Comparison of ENCODE assay signal across 21 cellular contexts in the genomic region with DNA sequence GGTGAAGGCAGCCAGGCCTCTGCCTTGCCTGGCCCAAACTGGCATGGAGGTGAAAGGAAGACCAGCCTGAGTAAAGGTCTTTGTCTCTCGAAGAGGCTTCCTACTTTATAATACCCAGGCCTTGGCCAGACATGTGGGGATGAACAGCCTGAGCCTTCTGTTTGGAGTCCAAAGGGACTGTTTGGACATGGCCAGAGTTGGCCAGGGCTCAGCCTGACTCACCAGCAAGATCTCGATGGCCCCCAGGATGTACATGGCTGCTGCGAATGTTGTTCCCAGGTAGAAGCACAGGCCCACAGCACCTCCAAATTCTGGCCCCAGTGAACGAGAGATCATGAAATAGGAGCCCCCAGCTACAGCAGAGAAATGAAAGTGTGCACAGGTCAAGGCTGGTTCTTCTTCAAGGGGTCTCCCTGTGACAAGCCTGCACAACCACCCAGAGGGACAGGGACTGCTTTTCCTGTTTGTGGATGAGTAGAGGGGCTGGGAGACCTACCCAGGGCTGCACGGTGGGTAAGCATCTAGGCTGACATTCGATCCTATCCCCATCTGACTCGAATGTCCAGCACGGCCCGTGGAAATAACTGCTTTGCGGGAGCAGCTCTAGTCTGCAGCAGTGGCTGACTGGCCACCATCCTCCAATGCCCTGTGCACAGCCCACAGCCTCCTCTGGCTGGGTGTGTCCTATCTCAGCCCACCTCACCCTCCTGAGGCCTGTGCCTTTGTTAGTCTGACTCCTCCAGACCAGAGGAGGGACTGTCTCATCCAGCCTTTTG. TPM values are rescaled to one million over a fixed set of nuclear protein-coding genes. Genes with fewer than 3 reads are reported as not detected.
A peak's percentile ranks its signal among the peaks of the same experiment; 100 is the strongest.
DNase-seq lines count a peak whose midpoint lies in the region; ATAC-seq and TF ChIP-seq lines count a peak whose summit lies in the region.
"Had no signal": no experiment of that assay in that cellular context is flagged by ENCODE, and none has a peak within 500 bp of the region (broad histone marks: within the 10 kb centered on the region; RNA-seq: fewer than 3 reads in every experiment).

No MANE protein-coding gene starts in this region.

- peak overlapping the region; percentile 13 for H3K9ac ChIP-seq in mesenchymal stem cell (ENCODE audit: low read length)

- peak overlapping the region in 1 of 2 experiments; percentile 35 for H3K4ac ChIP-seq in mesenchymal stem cell (ENCODE audit: low read depth in 1 of 2, low read length in 2 of 2)

- no peak overlapping the region for H2BK12ac ChIP-seq in mesenchymal stem cell (ENCODE audit: low read length in 2 of 2)

- H3K27me3 Mint-ChIP-seq in activated CD8-positive, alpha-beta T cell treated with anti-CD3 and anti-CD28 coated beads, Interleukin-2, amount 10 ng/mL, durations not matched to agents 7 days and 5 days (ENCODE audit: low read depth) = no peaks in the 10 kb centered on the region
- no peaks in the 10 kb centered on the region for H3K27me3 Mint-ChIP-seq in activated CD8-positive, alpha-beta T cell treated with anti-CD3 and anti-CD28 coated beads for 36 hours
- no peaks in the 10 kb centered on the region for H3K27me3 Mint-ChIP-seq in chondrocyte (ENCODE audit: low read depth)
- H3K27me3 Mint-ChIP-seq: CD8-positive, alpha-beta memory T cell had no signal

- H3K4me2 ChIP-seq in mesenchymal stem cell (ENCODE audit: low read length, poor library complexity, severe bottlenecking) = no peak overlapping the region

- peaks cover 30% of the 10 kb centered on the region for H3K36me3 Mint-ChIP-seq in activated CD8-positive, alpha-beta T cell treated with anti-CD3 and anti-CD28 coated beads, Interleukin-2, amount 10 ng/mL, durations not matched to agents 7 days and 5 days (ENCODE audit: low read depth)
- peaks cover 26% of the 10 kb centered on the region for H3K36me3 Mint-ChIP-seq in activated CD8-positive, alpha-beta T cell treated with anti-CD3 and anti-CD28 coated beads for 36 hours (ENCODE audit: low read depth)
- H3K36me3 Mint-ChIP-seq in chondrocyte (ENCODE audit: low read depth) = peaks cover 29% of the 10 kb centered on the region
- peaks cover 17% of the 10 kb centered on the region for H3K36me3 Mint-ChIP-seq in stimulated activated effector memory CD8-positive, alpha-beta T cell treated with anti-CD3 and anti-CD28 coated beads, Interleukin-12 subunit alpha, Interleukin-12 subunit beta, amount 100 ng/mL, for 72 hours

- no peak overlapping the region for H3K14ac ChIP-seq in mesenchymal stem cell (ENCODE audit: low read length in 2 of 2)

- no peak overlapping the region for H2AK5ac ChIP-seq in mesenchymal stem cell (ENCODE audit: low read length, severe bottlenecking)

- CTCF ChIA-PET in activated CD8-positive, alpha-beta T cell treated with anti-CD3 and anti-CD28 coated beads, Interleukin-2, amount 10 ng/mL, durations not matched to agents 7 days and 5 days (lab: Charles Lee) = no interaction called here
- CTCF ChIA-PET in activated CD8-positive, alpha-beta T cell treated with anti-CD3 and anti-CD28 coated beads for 36 hours (lab: Charles Lee) = no interaction called here

- H3K4me1 Mint-ChIP-seq in activated CD8-positive, alpha-beta T cell treated with anti-CD3 and anti-CD28 coated beads, Interleukin-2, amount 10 ng/mL, durations not matched to agents 7 days and 5 days (ENCODE audit: low read depth) = no peaks in the 10 kb centered on the region
- no peaks in the 10 kb centered on the region for H3K4me1 Mint-ChIP-seq in activated CD8-positive, alpha-beta T cell treated with anti-CD3 and anti-CD28 coated beads for 36 hours (ENCODE audit: low read depth)
- peaks cover 5% of the 10 kb centered on the region for H3K4me1 Mint-ChIP-seq in chondrocyte (ENCODE audit: low read depth)
- no peaks in the 10 kb centered on the region for H3K4me1 Mint-ChIP-seq in stimulated activated effector memory CD8-positive, alpha-beta T cell treated with anti-CD3 and anti-CD28 coated beads, Interleukin-12 subunit alpha, Interleukin-12 subunit beta, amount 100 ng/mL, for 72 hours

- H2AFZ ChIP-seq in mesenchymal stem cell (ENCODE audit: low read depth, low read length) = no peak overlapping the region

- WGBS in mesenchymal stem cell = 97% methylated on average over 10 of the region's 10 CpGs

- POLR2A ChIA-PET in activated CD8-positive, alpha-beta T cell treated with anti-CD3 and anti-CD28 coated beads, Interleukin-2, amount 10 ng/mL, durations not matched to agents 7 days and 5 days (lab: Charles Lee) = no interaction called here
- POLR2A ChIA-PET in activated CD8-positive, alpha-beta T cell treated with anti-CD3 and anti-CD28 coated beads for 36 hours (lab: Charles Lee) = interaction anchor here (1.0 kb wide), 1 partner anchor 19 kb away, joined by 6 read pairs; no protein-coding TSS in a partner anchor

- H3K4me3 Mint-ChIP-seq in activated CD8-positive, alpha-beta T cell treated with anti-CD3 and anti-CD28 coated beads, Interleukin-2, amount 10 ng/mL, durations not matched to agents 7 days and 5 days = no peak overlapping the region
- H3K4me3 Mint-ChIP-seq in activated CD8-positive, alpha-beta T cell treated with anti-CD3 and anti-CD28 coated beads for 36 hours = no peak overlapping the region
- H3K4me3 Mint-ChIP-seq in chondrocyte (ENCODE audit: unreplicated experiment) = no peak overlapping the region
- no peak overlapping the region for H3K4me3 Mint-ChIP-seq in stimulated activated effector memory CD8-positive, alpha-beta T cell treated with anti-CD3 and anti-CD28 coated beads, Interleukin-12 subunit alpha, Interleukin-12 subunit beta, amount 100 ng/mL, for 72 hours
- H3K4me3 Mint-ChIP-seq: CD8-positive, alpha-beta memory T cell had no signal

- H2BK120ac ChIP-seq in mesenchymal stem cell (ENCODE audit: low read depth, low read length) = no peak overlapping the region

- peaks cover 3% of the 10 kb centered on the region for H3K4me1 ChIP-seq in mesenchymal stem cell (ENCODE audit: control insufficient read depth, insufficient read depth, low read depth, low read length)

- no peak for DNase-seq in activated CD8-positive, alpha-beta T cell treated with anti-CD3 and anti-CD28 coated beads, Interleukin-2, amount 10 ng/mL, durations not matched to agents 7 days and 5 days
- DNase-seq in activated CD8-positive, alpha-beta T cell treated with anti-CD3 and anti-CD28 coated beads for 36 hours = no peak
- no peak for DNase-seq in chondrocyte (ENCODE audit: low spot score)
- no peak for DNase-seq in mesenchymal stem cell
- no peak for DNase-seq in stimulated activated effector memory CD8-positive, alpha-beta T cell treated with anti-CD3 and anti-CD28 coated beads, Interleukin-12 subunit alpha, Interleukin-12 subunit beta, amount 100 ng/mL, for 72 hours (ENCODE audit: low spot score in 2 of 2)
- DNase-seq in NCI-H1930 (lab: John Stamatoyannopoulos, UW) = no peak
- no peak for DNase-seq in stimulated activated CD4-positive, alpha-beta T cell treated with anti-CD3 and anti-CD28 coated beads, Interleukin-4, amount 100 ng/mL, for 1 hour
- no peak for DNase-seq in dedifferentiated amniotic fluid mesenchymal stem cell (ENCODE audit: extremely low spot score)
- DNase-seq: Calu3; CD8-positive, alpha-beta memory T cell; Karpas-422; MV-4-11; NCI-H1105 treated with DMSO at 0.1 percent for 48 hours; NCI-H510A; NK-92 treated with Interleukin-12 subunit alpha and Interleukin-12 subunit beta, amount 100 ng/mL, for 24 hours had no signal

- ATAC-seq in activated CD8-positive, alpha-beta T cell treated with anti-CD3 and anti-CD28 coated beads, Interleukin-2, amount 10 ng/mL, durations not matched to agents 7 days and 5 days = no peak
- ATAC-seq in activated CD8-positive, alpha-beta T cell treated with anti-CD3 and anti-CD28 coated beads for 36 hours = no peak
- ATAC-seq in stimulated activated effector memory CD8-positive, alpha-beta T cell treated with anti-CD3 and anti-CD28 coated beads, Interleukin-12 subunit alpha, Interleukin-12 subunit beta, amount 100 ng/mL, for 72 hours = peak; percentile 5

- H4K8ac ChIP-seq in mesenchymal stem cell (ENCODE audit: low read length) = no peak overlapping the region

- no peak overlapping the region for H2BK15ac ChIP-seq in mesenchymal stem cell (ENCODE audit: low read depth, poor library complexity, severe bottlenecking)

- H3K27ac ChIP-seq in mesenchymal stem cell (ENCODE audit: low read length, poor library complexity, severe bottlenecking) = no peak overlapping the region
- H3K27ac ChIP-seq: C4-2B, SJSA1 had no signal

- H3K4me3 ChIP-seq in mesenchymal stem cell (ENCODE audit: insufficient read depth in 1 of 2, low read depth in 1 of 2, low read length in 2 of 2) = no peak overlapping the region
- H3K4me3 ChIP-seq: SJSA1 had no signal

- no peak for TF ChIP-seq CTCF in activated CD8-positive, alpha-beta T cell treated with anti-CD3 and anti-CD28 coated beads for 36 hours (IDR thresholded peaks at IDR 0.05)
- TF ChIP-seq CTCF in chondrocyte (IDR thresholded peaks at IDR 0.05) = no peak

- H3K27me3 ChIP-seq in mesenchymal stem cell (ENCODE audit: control insufficient read depth in 1 of 2, insufficient read depth in 1 of 2, low read length in 2 of 2) = no peaks in the 10 kb centered on the region
- H3K27me3 ChIP-seq: SJSA1 had no signal

- H2BK5ac ChIP-seq in mesenchymal stem cell (ENCODE audit: low read depth, low read length, poor library complexity, severe bottlenecking) = no peak overlapping the region

- no peak overlapping the region for H4K91ac ChIP-seq in mesenchymal stem cell (ENCODE audit: low read length)

- H3K9me3 Mint-ChIP-seq in activated CD8-positive, alpha-beta T cell treated with anti-CD3 and anti-CD28 coated beads, Interleukin-2, amount 10 ng/mL, durations not matched to agents 7 days and 5 days (ENCODE audit: insufficient read depth) = no peaks in the 10 kb centered on the region
- no peaks in the 10 kb centered on the region for H3K9me3 Mint-ChIP-seq in activated CD8-positive, alpha-beta T cell treated with anti-CD3 and anti-CD28 coated beads for 36 hours
- H3K9me3 Mint-ChIP-seq in chondrocyte (ENCODE audit: low read depth) = no peaks in the 10 kb centered on the region
- no peaks in the 10 kb centered on the region for H3K9me3 Mint-ChIP-seq in stimulated activated effector memory CD8-positive, alpha-beta T cell treated with anti-CD3 and anti-CD28 coated beads, Interleukin-12 subunit alpha, Interleukin-12 subunit beta, amount 100 ng/mL, for 72 hours
- H3K9me3 Mint-ChIP-seq: CD8-positive, alpha-beta memory T cell had no signal

- H3K23ac ChIP-seq in mesenchymal stem cell (ENCODE audit: low read length in 2 of 2) = no peak overlapping the region

- peaks cover 79 to 84% of the 10 kb centered on the region in 2 experiments for H3K36me3 ChIP-seq in mesenchymal stem cell (ENCODE audit: control insufficient read depth in 1 of 2, insufficient read depth in 2 of 2, low read depth in 1 of 2, low read length in 2 of 2)

- H3K9me3 ChIP-seq in mesenchymal stem cell (ENCODE audit: control insufficient read depth, low read length) = no peaks in the 10 kb centered on the region
- H3K9me3 ChIP-seq: SJSA1 had no signal

- intact Hi-C loops in activated CD8-positive, alpha-beta T cell treated with anti-CD3 and anti-CD28 coated beads for 36 hours (cut with micrococcal nuclease) = no loop called here

- peak overlapping the region; percentile 15 for H3K27ac Mint-ChIP-seq in activated CD8-positive, alpha-beta T cell treated with anti-CD3 and anti-CD28 coated beads, Interleukin-2, amount 10 ng/mL, durations not matched to agents 7 days and 5 days
- no peak overlapping the region for H3K27ac Mint-ChIP-seq in activated CD8-positive, alpha-beta T cell treated with anti-CD3 and anti-CD28 coated beads for 36 hours
- H3K27ac Mint-ChIP-seq in chondrocyte (ENCODE audit: unreplicated experiment) = peak overlapping the region; percentile 32
- peak overlapping the region; percentile 54 for H3K27ac Mint-ChIP-seq in stimulated activated effector memory CD8-positive, alpha-beta T cell treated with anti-CD3 and anti-CD28 coated beads, Interleukin-12 subunit alpha, Interleukin-12 subunit beta, amount 100 ng/mL, for 72 hours

- peaks cover 52% of the 10 kb centered on the region for H3K79me1 ChIP-seq in mesenchymal stem cell (replicated peaks; ENCODE audit: low read length, poor library complexity, severe bottlenecking)

- no peak overlapping the region for H3K18ac ChIP-seq in mesenchymal stem cell (ENCODE audit: low read depth in 1 of 2, low read length in 2 of 2)

RNA-seq across cellular contexts. Expression of a gene that starts 10.7 kb away (rescaled TPM):
- total RNA-seq in activated CD8-positive, alpha-beta T cell treated with anti-CD3 and anti-CD28 coated beads, Interleukin-2, amount 10 ng/mL, durations not matched to agents 7 days and 5 days = 10 to 100 TPM; 22.4 to 23.1 TPM
- 10 to 100 TPM; 10.6 to 14.3 TPM for total RNA-seq in activated CD8-positive, alpha-beta T cell treated with anti-CD3 and anti-CD28 coated beads for 36 hours
- 35.8 to 43.1 TPM (median 38.2 TPM) in 3 replicates for total RNA-seq in chondrocyte
- polyA plus RNA-seq in mesenchymal stem cell (2013, experiment 1 of 2) = 11.5 TPM
- 10.8 TPM for polyA plus RNA-seq in mesenchymal stem cell (2013, experiment 2 of 2)

RNA-seq across cellular contexts. Expression of a gene that starts 13.8 kb away (rescaled TPM):
- total RNA-seq in activated CD8-positive, alpha-beta T cell treated with anti-CD3 and anti-CD28 coated beads, Interleukin-2, amount 10 ng/mL, durations not matched to agents 7 days and 5 days = 10 to 100 TPM; 42.5 TPM
- total RNA-seq in activated CD8-positive, alpha-beta T cell treated with anti-CD3 and anti-CD28 coated beads for 36 hours = 10 to 100 TPM; 32.5 to 38.0 TPM
- 117 to 138 TPM (median 132 TPM) in 3 replicates for total RNA-seq in chondrocyte
- 43.9 TPM for polyA plus RNA-seq in mesenchymal stem cell (2013, experiment 1 of 2)
- 45.1 TPM for polyA plus RNA-seq in mesenchymal stem cell (2013, experiment 2 of 2)

RNA-seq across cellular contexts. Expression of a gene that starts 18.0 kb away (rescaled TPM):
- 100 to 1,000 TPM; 257 to 275 TPM for total RNA-seq in activated CD8-positive, alpha-beta T cell treated with anti-CD3 and anti-CD28 coated beads, Interleukin-2, amount 10 ng/mL, durations not matched to agents 7 days and 5 days
- 100 to 1,000 TPM; 205 to 206 TPM for total RNA-seq in activated CD8-positive, alpha-beta T cell treated with anti-CD3 and anti-CD28 coated beads for 36 hours
- 30.1 to 43.2 TPM (median 33.9 TPM) in 3 replicates for total RNA-seq in chondrocyte
- 102 TPM for polyA plus RNA-seq in mesenchymal stem cell (2013, experiment 1 of 2)
- 104 TPM for polyA plus RNA-seq in mesenchymal stem cell (2013, experiment 2 of 2)

RNA-seq across cellular contexts. Expression of a gene that starts 22.9 kb away (rescaled TPM):
- 1 to 10 TPM; 5.5 TPM for total RNA-seq in activated CD8-positive, alpha-beta T cell treated with anti-CD3 and anti-CD28 coated beads, Interleukin-2, amount 10 ng/mL, durations not matched to agents 7 days and 5 days
- 1 to 10 TPM; 3.8 to 3.9 TPM for total RNA-seq in activated CD8-positive, alpha-beta T cell treated with anti-CD3 and anti-CD28 coated beads for 36 hours
- total RNA-seq in chondrocyte = not detected in 3 replicates
- polyA plus RNA-seq in mesenchymal stem cell (2013, experiment 1 of 2) = 0.43 TPM
- polyA plus RNA-seq in mesenchymal stem cell (2013, experiment 2 of 2) = 0.38 TPM
- total RNA-seq: M059J had no signal

RNA-seq across cellular contexts. Expression of a gene that starts 25.7 kb away (rescaled TPM):
- not detected for total RNA-seq in activated CD8-positive, alpha-beta T cell treated with anti-CD3 and anti-CD28 coated beads, Interleukin-2, amount 10 ng/mL, durations not matched to agents 7 days and 5 days
- under 1 TPM; 0.16 to 0.25 TPM for total RNA-seq in activated CD8-positive, alpha-beta T cell treated with anti-CD3 and anti-CD28 coated beads for 36 hours
- total RNA-seq in chondrocyte = not detected in 3 replicates
- not detected for polyA plus RNA-seq in mesenchymal stem cell (2013, experiment 1 of 2)
- polyA plus RNA-seq in mesenchymal stem cell (2013, experiment 2 of 2) = not detected
- total RNA-seq: A172, Calu3, Daoy, H4, M059J, SJSA1 had no signal
